In genomic region chr1:202176949-202177927, GRCh38 we compare ENCODE assay signal across 23 cellular contexts. TPM values are rescaled to one million over a fixed set of nuclear protein-coding genes. Genes with fewer than 3 reads are reported as not detected.
A peak's percentile ranks its signal among the peaks of the same experiment; 100 is the strongest.
DNase-seq lines count a peak whose midpoint lies in the region; ATAC-seq, FAIRE-seq and TF ChIP-seq lines count a peak whose summit lies in the region.
"Had no signal": no experiment of that assay in that cellular context is flagged by ENCODE, and none has a peak within 500 bp of the region (broad histone marks: within the 10 kb centered on the region; RNA-seq: fewer than 3 reads in every experiment).

No MANE protein-coding gene starts in this region.

- H3T11ph ChIP-seq in H9 (ENCODE audit: low read length): no peak overlapping the region

- H2BK20ac ChIP-seq in H9 (ENCODE audit: low read depth, low read length, poor library complexity, severe bottlenecking): no peak overlapping the region

- no peak overlapping the region for H3K9ac ChIP-seq in H9 (ENCODE audit: extremely low read depth, insufficient read length, low read length)
- H3K9ac ChIP-seq in HepG2 (ENCODE audit: insufficient read depth, low read depth, low read length): no peak overlapping the region
- H3K9ac ChIP-seq in PC-3 (ENCODE audit: low read length): no peak overlapping the region
- H3K9ac ChIP-seq: BLaER1 treated with 17β-estradiol and CSF1 and Interleukin-3, amounts not matched to agents 10 nM and 100 nM had no signal

- no peak overlapping the region for H3K23ac ChIP-seq in H9 (ENCODE audit: insufficient read length, low read depth, low read length)

- peak; percentile 31 to 53; a peak in 4 of 6 replicates for ATAC-seq in A549
- peak; percentile 85 for ATAC-seq in WTC11
- peak; percentile 55; the same call in 2 of the 3 replicates for ATAC-seq in HepG2
- no peak for ATAC-seq in PC-3
- ATAC-seq in GM18868 (IDR thresholded peaks at IDR 0.05; ENCODE audit: unreplicated experiment): no peak
- ATAC-seq: CD8-positive, alpha-beta T cell had no signal

- H3K36me3 ChIP-seq in HepG2 (replicated peaks in 1 of 2; ENCODE audit: control insufficient read depth in 1 of 2, insufficient read depth in 2 of 2, low read length in 2 of 2) (no peaks in the 10 kb centered on the region), PC-3 (ENCODE audit: low read depth, low read length) (no peaks in the 10 kb centered on the region)
- H3K36me3 ChIP-seq: BLaER1 treated with 17β-estradiol and CSF1 and Interleukin-3, amounts not matched to agents 10 nM and 100 nM had no signal

- DNase-seq in A549 (ENCODE audit: low read depth in 1 of 2, low spot score in 1 of 2) (no peak), H9 (no peak), WTC11 (ENCODE audit: low spot score) (no peak), HepG2 (ENCODE audit: low spot score) (no peak), PC-3 (no peak), putamen (ENCODE audit: low spot score) (no peak)
- DNase-seq in activated CD4-positive, alpha-beta T cell treated with anti-CD3 and anti-CD28 coated beads for 4 hours: no peak
- DNase-seq: CD8-positive, alpha-beta T cell; GOT3; IMR-90; Karpas-422; MM.1S; NCI-H1092 treated with DMSO at 0.1 percent for 48 hours; NK-92 treated with Interleukin-12 subunit alpha and Interleukin-12 subunit beta, amount 100 ng/mL, for 24 hours; OCI-M1; RPMI8226; SIG-M5 had no signal

- no peaks in the 10 kb centered on the region for H3K9me3 ChIP-seq in A549
- H3K9me3 ChIP-seq in H9 (ENCODE audit: control insufficient read depth, low read depth, low read length): no peaks in the 10 kb centered on the region
- no peaks in the 10 kb centered on the region for H3K9me3 ChIP-seq in HepG2 (ENCODE audit: low read length)
- no peaks in the 10 kb centered on the region for H3K9me3 ChIP-seq in PC-3 (ENCODE audit: low read length)
- H3K9me3 ChIP-seq: BLaER1 treated with 17β-estradiol and CSF1 and Interleukin-3, amounts not matched to agents 10 nM and 100 nM had no signal

- H3K79me1 ChIP-seq in H9 (ENCODE audit: insufficient read depth, low read depth, low read length, poor library complexity, severe bottlenecking): no peaks in the 10 kb centered on the region

- H3K27ac ChIP-seq in A549 (no peak overlapping the region), H9 (ENCODE audit: insufficient read length, low read depth, low read length) (no peak overlapping the region), HepG2 (ENCODE audit: extremely low read length, insufficient read depth, low read length) (no peak overlapping the region), PC-3 (ENCODE audit: low read length) (no peak overlapping the region)
- H3K27ac ChIP-seq: BLaER1 treated with 17β-estradiol and CSF1 and Interleukin-3, amounts not matched to agents 10 nM and 100 nM had no signal

- in situ Hi-C loops in HepG2 (cut with HindIII; ENCODE audit: extremely low pct_ligation_motif_present, low pct_unique_long_range_greater_than_20kb): no loop called here

- no peak overlapping the region for H3K4ac ChIP-seq in H9 (ENCODE audit: low read depth, low read length)

- no peaks in the 10 kb centered on the region for H3K23me2 ChIP-seq in H9 (ENCODE audit: insufficient read length, low read depth, low read length, poor library complexity, severe bottlenecking)

- no peak for TF ChIP-seq RAD21 in A549 (conservative IDR thresholded peaks at IDR 0.05 in 1 of 2, IDR thresholded peaks at IDR 0.05 in 1 of 2)
- no peak for TF ChIP-seq RAD21 in HepG2 (CRISPR knock-in tag; IDR thresholded peaks at IDR 0.05)

- H3K9me3 Mint-ChIP-seq in H9 (no peaks in the 10 kb centered on the region), WTC11 (no peaks in the 10 kb centered on the region)
- H3K9me3 Mint-ChIP-seq: CD8-positive, alpha-beta T cell; T-helper 1 cell treated with Interleukin-12 subunit alpha and Interleukin-12 subunit beta and Interleukin-4 antibody, amounts not matched to agents 30 μg/mL and 1 μg/mL, for 36 hours had no signal

- H3K4me1 ChIP-seq in A549 (no peaks in the 10 kb centered on the region), H9 (ENCODE audit: insufficient read depth, low read length) (no peaks in the 10 kb centered on the region), HepG2 (ENCODE audit: insufficient read depth, low read length) (no peaks in the 10 kb centered on the region), PC-3 (ENCODE audit: insufficient read depth, low read length) (no peaks in the 10 kb centered on the region)

- H2AK5ac ChIP-seq in H9 (ENCODE audit: insufficient read length, low read length): no peak overlapping the region

- H3K4me3 Mint-ChIP-seq in H9 (no peak overlapping the region), WTC11 (no peak overlapping the region)
- H3K4me3 Mint-ChIP-seq: CD8-positive, alpha-beta T cell; T-helper 1 cell treated with Interleukin-12 subunit alpha and Interleukin-12 subunit beta and Interleukin-4 antibody, amounts not matched to agents 30 μg/mL and 1 μg/mL, for 36 hours had no signal

- H3K27me3 ChIP-seq in H9 (ENCODE audit: insufficient read depth, low read length) (no peaks in the 10 kb centered on the region), HepG2 (ENCODE audit: control insufficient read depth in 1 of 2, insufficient read depth in 2 of 2, low read length in 2 of 2) (peaks cover 11 to 33% of the 10 kb centered on the region in 2 experiments; a peak in 4 of 5 replicates), PC-3 (ENCODE audit: low read length) (no peaks in the 10 kb centered on the region)
- H3K27me3 ChIP-seq: BLaER1 treated with 17β-estradiol and CSF1 and Interleukin-3, amounts not matched to agents 10 nM and 100 nM had no signal

- H4K20me1 ChIP-seq in H9 (ENCODE audit: control insufficient read depth, insufficient read depth, insufficient read length): no peaks in the 10 kb centered on the region
- no peaks in the 10 kb centered on the region for H4K20me1 ChIP-seq in HepG2 (ENCODE audit: insufficient read depth, low read length)
- no peaks in the 10 kb centered on the region for H4K20me1 ChIP-seq in PC-3 (ENCODE audit: low read length)
- H4K20me1 ChIP-seq: BLaER1 treated with 17β-estradiol and CSF1 and Interleukin-3, amounts not matched to agents 10 nM and 100 nM had no signal

- no peaks in the 10 kb centered on the region for H3F3A ChIP-seq in PC-3 (ENCODE audit: low read length, unreplicated experiment)

- CTCF ChIA-PET in A549 (lab: Yijun Ruan, JAX): interaction anchor here (1.2 to 4.8 kb wide), 5 partner anchors 7 to 159 kb away, joined by 4 to 32 read pairs (median 4); no protein-coding TSS in a partner anchor
- CTCF ChIA-PET in WTC11 (lab: Charles Lee): interaction anchor here (0.5 to 2.2 kb wide), 7 partner anchors 9 to 124 kb away, joined by 3 to 11 read pairs (median 3); no protein-coding TSS in a partner anchor
- CTCF ChIA-PET in HepG2 (lab: Yijun Ruan, JAX; ENCODE audit: low intra/inter-chr PET ratio, low total read pairs): no interaction called here
- CTCF ChIA-PET in PC-3 (lab: Charles Lee): no interaction called here

- TF ChIP-seq POLR2A in A549 (IDR thresholded peaks at IDR 0.05; ENCODE audit: low read length) (no peak), HepG2 (IDR thresholded peaks at IDR 0.05; ENCODE audit: insufficient read depth in 1 of 2, low read depth in 2 of 2, low read length in 2 of 2) (no peak)

- TF ChIP-seq CTCF in A549 (IDR thresholded peaks at IDR 0.05) (no peak), H9 (conservative IDR thresholded peaks at IDR 0.05) (peak; percentile 34; the same call in 2 of the 3 replicates), WTC11 (IDR thresholded peaks at IDR 0.05) (no peak), HepG2 (CRISPR knock-in tag; IDR thresholded peaks at IDR 0.05) (no peak), PC-3 (conservative IDR thresholded peaks at IDR 0.05; ENCODE audit: low read depth, low read length) (no peak)

- intact Hi-C loops in HepG2 (cut with micrococcal nuclease; ENCODE audit: unreplicated experiment): no loop called here
- intact Hi-C loops in PC-3 (cut with micrococcal nuclease): no loop called here

- H2BK5ac ChIP-seq in H9 (ENCODE audit: insufficient read length, low read length): no peak overlapping the region

- H2AFZ ChIP-seq in H9 (ENCODE audit: low read length): no peak overlapping the region
- H2AFZ ChIP-seq in HepG2 (ENCODE audit: low read length): no peak overlapping the region
- H2AFZ ChIP-seq in PC-3 (ENCODE audit: low read length): no peak overlapping the region

- no peak overlapping the region for H4K5ac ChIP-seq in H9 (ENCODE audit: insufficient read length, low read depth, low read length)

- H3K9me2 ChIP-seq in PC-3 (replicated peaks; ENCODE audit: low read length): no peaks in the 10 kb centered on the region

- no peak overlapping the region for H2BK12ac ChIP-seq in H9 (ENCODE audit: insufficient read length, low read depth, low read length)

- no peak overlapping the region for H3K18ac ChIP-seq in H9 (ENCODE audit: insufficient read length, low read depth, low read length)

- no peak overlapping the region for H3K14ac ChIP-seq in H9 (ENCODE audit: insufficient read depth, low read length)

- no peak overlapping the region for H2BK120ac ChIP-seq in H9 (ENCODE audit: low read depth, low read length, poor library complexity, severe bottlenecking)

- POLR2A ChIA-PET in A549 (lab: Yijun Ruan, JAX) (no interaction called here), WTC11 (lab: Charles Lee) (no interaction called here), HepG2 (lab: Yijun Ruan, JAX) (no interaction called here), PC-3 (lab: Charles Lee; ENCODE audit: unreplicated experiment) (no interaction called here)

- H3K56ac ChIP-seq in H9 (ENCODE audit: insufficient read length, low read depth, low read length): no peak overlapping the region

- 74% methylated on average over 19 of the region's 29 CpGs for WGBS in A549 (ENCODE audit: missing lambda C conversion rate)
- WGBS in H9 (ENCODE audit: extremely low coverage, insufficient read length, low lambda C conversion rate): no CpG with 5 or more reads among the region's 29 CpGs
- 62% methylated on average over 12 of the region's 29 CpGs for WGBS in HepG2 (ENCODE audit: low lambda C conversion rate)

- H3K27ac Mint-ChIP-seq in H9 (peak overlapping the region in 1 of 3 experiments; percentile 83; a peak in 1 of 7 replicates), WTC11 (no peak overlapping the region)
- H3K27ac Mint-ChIP-seq: CD8-positive, alpha-beta T cell; T-helper 1 cell treated with Interleukin-12 subunit alpha and Interleukin-12 subunit beta and Interleukin-4 antibody, amounts not matched to agents 30 μg/mL and 1 μg/mL, for 36 hours had no signal

- H3K36me3 Mint-ChIP-seq in H9 (ENCODE audit: insufficient read depth in 1 of 3, low read depth in 3 of 3): no peaks in the 10 kb centered on the region
- H3K36me3 Mint-ChIP-seq in WTC11: no peaks in the 10 kb centered on the region
- H3K36me3 Mint-ChIP-seq: CD8-positive, alpha-beta T cell had no signal

- H4K91ac ChIP-seq in H9 (ENCODE audit: insufficient read length, low read depth, low read length): no peak overlapping the region

- H3K79me2 ChIP-seq in H9 (ENCODE audit: insufficient read depth, low read length) (no peaks in the 10 kb centered on the region), HepG2 (ENCODE audit: insufficient read depth, low read length) (no peaks in the 10 kb centered on the region), PC-3 (ENCODE audit: low read length) (no peaks in the 10 kb centered on the region)

- H3K27me3 Mint-ChIP-seq in H9 (ENCODE audit: low read depth): no peaks in the 10 kb centered on the region
- no peaks in the 10 kb centered on the region for H3K27me3 Mint-ChIP-seq in WTC11 (ENCODE audit: low read depth)

- H2BK15ac ChIP-seq in H9 (ENCODE audit: low read depth, low read length): no peak overlapping the region

- no peak overlapping the region for H3K4me3 ChIP-seq in A549
- H3K4me3 ChIP-seq in HepG2 (replicated peaks in 1 of 3; ENCODE audit: insufficient read depth in 1 of 3, low read depth in 2 of 3, low read length in 3 of 3): no peak overlapping the region
- H3K4me3 ChIP-seq in PC-3 (ENCODE audit: low read length): no peak overlapping the region
- H3K4me3 ChIP-seq: BLaER1 treated with 17β-estradiol and CSF1 and Interleukin-3, amounts not matched to agents 10 nM and 100 nM had no signal

- TF ChIP-seq EP300 in A549 (IDR thresholded peaks at IDR 0.05): no peak
- TF ChIP-seq EP300 in HepG2 (IDR thresholded peaks at IDR 0.05; ENCODE audit: low read depth in 2 of 2, low read length in 2 of 2): no peak
- no peak for TF ChIP-seq EP300 in HepG2 (CRISPR knock-in tag; IDR thresholded peaks at IDR 0.05; ENCODE audit: borderline replicate concordance)

- BruUV-seq in HepG2 (replicated peaks; lab: Mats Ljungman, UMichigan) (no TSS peak), PC-3 (replicated peaks; lab: Mats Ljungman, UMichigan) (no TSS peak)

- no peak for FAIRE-seq in A549 (lab: Jason Lieb, UNC)
- no peak for FAIRE-seq in HepG2 (lab: Jason Lieb, UNC)
- FAIRE-seq: A204.1 had no signal

- H3K4me1 Mint-ChIP-seq in H9 (no peaks in the 10 kb centered on the region), WTC11 (no peaks in the 10 kb centered on the region)

- no peak overlapping the region for H3K4me2 ChIP-seq in A549
- no peak overlapping the region for H3K4me2 ChIP-seq in H9 (ENCODE audit: insufficient read depth, insufficient read length, low read length)
- H3K4me2 ChIP-seq in HepG2 (ENCODE audit: low read depth, low read length): no peak overlapping the region
- H3K4me2 ChIP-seq in PC-3 (ENCODE audit: low read length): no peak overlapping the region
- H3K4me2 ChIP-seq: BLaER1 treated with 17β-estradiol and CSF1 and Interleukin-3, amounts not matched to agents 10 nM and 100 nM had no signal

- no peak overlapping the region for H4K8ac ChIP-seq in H9 (replicated peaks; ENCODE audit: insufficient read length, low read depth, low read length)

RNA-seq across cellular contexts. Expression of gene LGR6, which starts 16.4 kb away (rescaled TPM):
- 0.84 and 1.3 TPM in 2 replicates for polyA plus RNA-seq in A549 (2011; rRNA removed)
- 0.15 and 0.19 TPM in 2 replicates for polyA plus RNA-seq in A549 (2012; cell fraction: cytosol; rRNA removed)
- 0.61 and 0.73 TPM in 2 replicates for polyA plus RNA-seq in A549 (2012; cell fraction: nucleus; rRNA removed)
- polyA plus RNA-seq in A549 (2017; fragmentation: RNase III; extraction: RNeasy Plus Mini Kit Qiagen cat#74134 plus additional on column Dnase treatment): 0.60 to 1.3 TPM (median 1.1 TPM) in 3 replicates
- polyA minus RNA-seq in A549 (2011; rRNA and poly(A)+ RNA removed): 3.1 and 4.3 TPM in 2 replicates
- 0.66 and 1.0 TPM in 2 replicates for total RNA-seq in H9 (2021)
- 0.78 to 1.1 TPM (median 1.1 TPM) in 3 replicates for total RNA-seq in WTC11 (2021)
- total RNA-seq in HepG2 (2016; rRNA removed; fragmentation: Illumina TruSeq; extraction: Trizol): not detected in 2 replicates
- total RNA-seq in HepG2 (2016; cell fraction: cytosol; rRNA removed; fragmentation: Illumina TruSeq; extraction: Trizol; ENCODE audit: low read depth): not detected in 2 replicates
- 0.04 TPM in 1 of 2 replicates, not detected in the other for total RNA-seq in HepG2 (2016; cell fraction: insoluble cytoplasmic fraction; rRNA removed; fragmentation: Illumina TruSeq; extraction: Trizol)
- total RNA-seq in HepG2 (2016; cell fraction: membrane; rRNA removed; fragmentation: Illumina TruSeq; extraction: Trizol): not detected in 2 replicates
- not detected in 2 replicates for total RNA-seq in HepG2 (2016; cell fraction: nucleus; rRNA removed; fragmentation: Illumina TruSeq; extraction: Trizol)
- polyA plus RNA-seq in HepG2 (2011; rRNA removed): 0.04 and 0.07 TPM in 2 replicates
- polyA plus RNA-seq in HepG2 (2011; cell fraction: cytosol; rRNA removed): 0.03 and 0.05 TPM in 2 replicates
- 0.14 and 0.19 TPM in 2 replicates for polyA plus RNA-seq in HepG2 (2011; cell fraction: nucleus; rRNA removed)
- polyA plus RNA-seq in HepG2 (2012): not detected in 2 replicates
- 0.03 TPM in 1 of 2 replicates, not detected in the other for polyA plus RNA-seq in HepG2 (2016; cell fraction: cytosol; fragmentation: Illumina TruSeq; extraction: Trizol; ENCODE audit: low read depth)
- not detected in 2 replicates for polyA plus RNA-seq in HepG2 (2016; cell fraction: insoluble cytoplasmic fraction; fragmentation: Illumina TruSeq; extraction: Trizol; ENCODE audit: low read depth)
- not detected in 2 replicates for polyA plus RNA-seq in HepG2 (2016; cell fraction: membrane; fragmentation: Illumina TruSeq; extraction: Trizol; ENCODE audit: low read depth)
- not detected in 2 replicates for polyA plus RNA-seq in HepG2 (2016; cell fraction: nucleus; fragmentation: Illumina TruSeq; extraction: Trizol; ENCODE audit: insufficient read depth, low read depth)
- polyA minus RNA-seq in HepG2 (2011; rRNA and poly(A)+ RNA removed; ENCODE audit: low replicate concordance): 0.12 TPM in 1 of 2 replicates, not detected in the other
- polyA minus RNA-seq in HepG2 (2011; cell fraction: cytosol; rRNA and poly(A)+ RNA removed): not detected in 2 replicates
- polyA minus RNA-seq in HepG2 (2011; cell fraction: nucleus; rRNA and poly(A)+ RNA removed): not detected in 2 replicates
- 0.23 and 0.26 TPM in 2 replicates for total RNA-seq in PC-3 (2014; rRNA removed)
- total RNA-seq: HT1080, IMR-90 had no signal
- polyA plus RNA-seq: IMR-90 had no signal

RNA-seq across cellular contexts. Expression of gene PTPN7, which starts 16.8 kb away (rescaled TPM):
- polyA plus RNA-seq in A549 (2011; rRNA removed): 0.08 TPM in 1 of 2 replicates, not detected in the other
- polyA plus RNA-seq in A549 (2012; cell fraction: cytosol; rRNA removed): 0.03 and 0.07 TPM in 2 replicates
- polyA plus RNA-seq in A549 (2012; cell fraction: nucleus; rRNA removed): 0.06 TPM in 1 of 2 replicates, not detected in the other
- polyA plus RNA-seq in A549 (2017; fragmentation: RNase III; extraction: RNeasy Plus Mini Kit Qiagen cat#74134 plus additional on column Dnase treatment): not detected in 3 replicates
- not detected in 2 replicates for polyA minus RNA-seq in A549 (2011; rRNA and poly(A)+ RNA removed)
- total RNA-seq in H9 (2021): 0.22 and 0.72 TPM in 2 replicates
- 0.98 to 1.1 TPM (median 1.1 TPM) in 3 replicates for total RNA-seq in WTC11 (2021)
- total RNA-seq in HepG2 (2016; rRNA removed; fragmentation: Illumina TruSeq; extraction: Trizol): not detected in 2 replicates
- total RNA-seq in HepG2 (2016; cell fraction: cytosol; rRNA removed; fragmentation: Illumina TruSeq; extraction: Trizol; ENCODE audit: low read depth): 0.18 TPM in 1 of 2 replicates, not detected in the other
- not detected in 2 replicates for total RNA-seq in HepG2 (2016; cell fraction: insoluble cytoplasmic fraction; rRNA removed; fragmentation: Illumina TruSeq; extraction: Trizol)
- total RNA-seq in HepG2 (2016; cell fraction: membrane; rRNA removed; fragmentation: Illumina TruSeq; extraction: Trizol): not detected in 2 replicates
- total RNA-seq in HepG2 (2016; cell fraction: nucleus; rRNA removed; fragmentation: Illumina TruSeq; extraction: Trizol): not detected in 2 replicates
- 0.05 TPM in 1 of 2 replicates, not detected in the other for polyA plus RNA-seq in HepG2 (2011; rRNA removed)
- polyA plus RNA-seq in HepG2 (2011; cell fraction: cytosol; rRNA removed): 0.12 and 0.15 TPM in 2 replicates
- polyA plus RNA-seq in HepG2 (2011; cell fraction: nucleus; rRNA removed): 0.05 TPM in 1 of 2 replicates, not detected in the other
- polyA plus RNA-seq in HepG2 (2012): not detected in 2 replicates
- 0.06 and 0.08 TPM in 2 replicates for polyA plus RNA-seq in HepG2 (2016; cell fraction: cytosol; fragmentation: Illumina TruSeq; extraction: Trizol; ENCODE audit: low read depth)
- not detected in 2 replicates for polyA plus RNA-seq in HepG2 (2016; cell fraction: insoluble cytoplasmic fraction; fragmentation: Illumina TruSeq; extraction: Trizol; ENCODE audit: low read depth)
- polyA plus RNA-seq in HepG2 (2016; cell fraction: membrane; fragmentation: Illumina TruSeq; extraction: Trizol; ENCODE audit: low read depth): not detected in 2 replicates
- not detected in 2 replicates for polyA plus RNA-seq in HepG2 (2016; cell fraction: nucleus; fragmentation: Illumina TruSeq; extraction: Trizol; ENCODE audit: insufficient read depth, low read depth)
- 0.12 and 1.5 TPM in 2 replicates for polyA minus RNA-seq in HepG2 (2011; rRNA and poly(A)+ RNA removed; ENCODE audit: low replicate concordance)
- polyA minus RNA-seq in HepG2 (2011; cell fraction: cytosol; rRNA and poly(A)+ RNA removed): not detected in 2 replicates
- not detected in 2 replicates for polyA minus RNA-seq in HepG2 (2011; cell fraction: nucleus; rRNA and poly(A)+ RNA removed)
- not detected in 2 replicates for total RNA-seq in PC-3 (2014; rRNA removed)
- total RNA-seq: HT1080, IMR-90, NCI-H460 had no signal

RNA-seq across cellular contexts. Expression of gene ARL8A, which starts 32.7 kb away (rescaled TPM):
- 49.8 and 57.8 TPM in 2 replicates for polyA plus RNA-seq in A549 (2011; rRNA removed)
- polyA plus RNA-seq in A549 (2012; cell fraction: cytosol; rRNA removed): 31.8 and 37.2 TPM in 2 replicates
- polyA plus RNA-seq in A549 (2012; cell fraction: nucleus; rRNA removed): 30.9 and 32.5 TPM in 2 replicates
- polyA plus RNA-seq in A549 (2017; fragmentation: RNase III; extraction: RNeasy Plus Mini Kit Qiagen cat#74134 plus additional on column Dnase treatment): 18.0 to 25.6 TPM (median 23.4 TPM) in 3 replicates
- 26.5 and 50.1 TPM in 2 replicates for polyA minus RNA-seq in A549 (2011; rRNA and poly(A)+ RNA removed)
- 58.6 and 67.2 TPM in 2 replicates for total RNA-seq in H9 (2021)
- total RNA-seq in WTC11 (2021): 47.2 to 58.5 TPM (median 50.9 TPM) in 3 replicates
- 2.2 and 2.7 TPM in 2 replicates for total RNA-seq in HepG2 (2016; rRNA removed; fragmentation: Illumina TruSeq; extraction: Trizol)
- 1.4 and 1.7 TPM in 2 replicates for total RNA-seq in HepG2 (2016; cell fraction: cytosol; rRNA removed; fragmentation: Illumina TruSeq; extraction: Trizol; ENCODE audit: low read depth)
- total RNA-seq in HepG2 (2016; cell fraction: insoluble cytoplasmic fraction; rRNA removed; fragmentation: Illumina TruSeq; extraction: Trizol): 2.3 and 3.0 TPM in 2 replicates
- total RNA-seq in HepG2 (2016; cell fraction: membrane; rRNA removed; fragmentation: Illumina TruSeq; extraction: Trizol): 2.9 and 3.5 TPM in 2 replicates
- total RNA-seq in HepG2 (2016; cell fraction: nucleus; rRNA removed; fragmentation: Illumina TruSeq; extraction: Trizol): 1.8 and 1.9 TPM in 2 replicates
- polyA plus RNA-seq in HepG2 (2011; rRNA removed): 18.8 and 23.4 TPM in 2 replicates
- polyA plus RNA-seq in HepG2 (2011; cell fraction: cytosol; rRNA removed): 16.2 and 20.4 TPM in 2 replicates
- 14.8 and 15.5 TPM in 2 replicates for polyA plus RNA-seq in HepG2 (2011; cell fraction: nucleus; rRNA removed)
- polyA plus RNA-seq in HepG2 (2012): 3.9 and 8.1 TPM in 2 replicates
- 1.6 and 2.1 TPM in 2 replicates for polyA plus RNA-seq in HepG2 (2016; cell fraction: cytosol; fragmentation: Illumina TruSeq; extraction: Trizol; ENCODE audit: low read depth)
- polyA plus RNA-seq in HepG2 (2016; cell fraction: insoluble cytoplasmic fraction; fragmentation: Illumina TruSeq; extraction: Trizol; ENCODE audit: low read depth): 2.6 and 2.8 TPM in 2 replicates
- 1.9 and 2.2 TPM in 2 replicates for polyA plus RNA-seq in HepG2 (2016; cell fraction: membrane; fragmentation: Illumina TruSeq; extraction: Trizol; ENCODE audit: low read depth)
- 4.0 and 9.1 TPM in 2 replicates for polyA plus RNA-seq in HepG2 (2016; cell fraction: nucleus; fragmentation: Illumina TruSeq; extraction: Trizol; ENCODE audit: insufficient read depth, low read depth)
- 7.2 and 18.3 TPM in 2 replicates for polyA minus RNA-seq in HepG2 (2011; rRNA and poly(A)+ RNA removed; ENCODE audit: low replicate concordance)
- 10.6 and 11.2 TPM in 2 replicates for polyA minus RNA-seq in HepG2 (2011; cell fraction: cytosol; rRNA and poly(A)+ RNA removed)
- 5.2 and 6.1 TPM in 2 replicates for polyA minus RNA-seq in HepG2 (2011; cell fraction: nucleus; rRNA and poly(A)+ RNA removed)
- total RNA-seq in PC-3 (2014; rRNA removed): 20.4 and 26.4 TPM in 2 replicates

RNA-seq across cellular contexts. Expression of gene GPR37L1, which starts 54.5 kb away (rescaled TPM):
- polyA plus RNA-seq in A549 (2011; rRNA removed) (0.13 and 0.15 TPM in 2 replicates), A549 (2017; fragmentation: RNase III; extraction: RNeasy Plus Mini Kit Qiagen cat#74134 plus additional on column Dnase treatment) (0.08 to 0.09 TPM (median 0.09 TPM) in 3 replicates), HepG2 (2011; rRNA removed) (0.12 and 0.13 TPM in 2 replicates)
- polyA plus RNA-seq in A549 (2012; cell fraction: cytosol; rRNA removed): 0.08 and 0.12 TPM in 2 replicates
- polyA plus RNA-seq in A549 (2012; cell fraction: nucleus; rRNA removed): 0.24 and 0.27 TPM in 2 replicates
- 0.15 and 0.21 TPM in 2 replicates for polyA minus RNA-seq in A549 (2011; rRNA and poly(A)+ RNA removed)
- total RNA-seq in H9 (2021) (0.11 TPM in 2 replicates), WTC11 (2021) (0.07 to 0.16 TPM (median 0.09 TPM) in 3 replicates), HepG2 (2016; rRNA removed; fragmentation: Illumina TruSeq; extraction: Trizol) (not detected in 2 replicates), PC-3 (2014; rRNA removed) (0.04 TPM in 1 of 2 replicates, not detected in the other)
- total RNA-seq in HepG2 (2016; cell fraction: cytosol; rRNA removed; fragmentation: Illumina TruSeq; extraction: Trizol; ENCODE audit: low read depth): not detected in 2 replicates
- total RNA-seq in HepG2 (2016; cell fraction: insoluble cytoplasmic fraction; rRNA removed; fragmentation: Illumina TruSeq; extraction: Trizol): not detected in 2 replicates
- not detected in 2 replicates for total RNA-seq in HepG2 (2016; cell fraction: membrane; rRNA removed; fragmentation: Illumina TruSeq; extraction: Trizol)
- not detected in 2 replicates for total RNA-seq in HepG2 (2016; cell fraction: nucleus; rRNA removed; fragmentation: Illumina TruSeq; extraction: Trizol)
- 0.08 and 0.09 TPM in 2 replicates for polyA plus RNA-seq in HepG2 (2011; cell fraction: cytosol; rRNA removed)
- polyA plus RNA-seq in HepG2 (2011; cell fraction: nucleus; rRNA removed): 0.19 and 0.21 TPM in 2 replicates
- 0.03 and 0.05 TPM in 2 replicates for polyA plus RNA-seq in HepG2 (2012)
- not detected in 2 replicates for polyA plus RNA-seq in HepG2 (2016; cell fraction: cytosol; fragmentation: Illumina TruSeq; extraction: Trizol; ENCODE audit: low read depth)
- not detected in 2 replicates for polyA plus RNA-seq in HepG2 (2016; cell fraction: insoluble cytoplasmic fraction; fragmentation: Illumina TruSeq; extraction: Trizol; ENCODE audit: low read depth)
- polyA plus RNA-seq in HepG2 (2016; cell fraction: membrane; fragmentation: Illumina TruSeq; extraction: Trizol; ENCODE audit: low read depth): not detected in 2 replicates
- not detected in 2 replicates for polyA plus RNA-seq in HepG2 (2016; cell fraction: nucleus; fragmentation: Illumina TruSeq; extraction: Trizol; ENCODE audit: insufficient read depth, low read depth)
- polyA minus RNA-seq in HepG2 (2011; rRNA and poly(A)+ RNA removed; ENCODE audit: low replicate concordance): 0.20 and 0.21 TPM in 2 replicates
- not detected in 2 replicates for polyA minus RNA-seq in HepG2 (2011; cell fraction: cytosol; rRNA and poly(A)+ RNA removed)
- polyA minus RNA-seq in HepG2 (2011; cell fraction: nucleus; rRNA and poly(A)+ RNA removed): 0.12 TPM in 1 of 2 replicates, not detected in the other
- total RNA-seq: CD8-positive, alpha-beta T cell; HT1080; IMR-90; NCI-H460 had no signal

Comparison
In these comparisons a context has a peak if more than half of its experiments do, and no peak if none do; other contexts are left out.
1. ATAC-seq: peak in A549 (2 of 2), WTC11 (single experiment) and HepG2 (single experiment); none in PC-3 (single experiment) and GM18868 (single experiment).
2. CTCF ChIA-PET loops: an anchor here in A549 (1.2 to 4.8 kb wide) and WTC11 (0.5 to 2.2 kb wide); none called in HepG2 and PC-3.